9 cellular contexts compared by ENCODE assay signal in genomic region chr3:52531636-52532516, GRCh38. TPM values are rescaled to one million over a fixed set of nuclear protein-coding genes. Genes with fewer than 3 reads are reported as not detected.
A peak's percentile ranks its signal among the peaks of the same experiment; 100 is the strongest.
DNase-seq lines count a peak whose midpoint lies in the region; ATAC-seq and TF ChIP-seq lines count a peak whose summit lies in the region.
"Had no signal": no experiment of that assay in that cellular context is flagged by ENCODE, and none has a peak within 500 bp of the region (broad histone marks: within the 10 kb centered on the region; RNA-seq: fewer than 3 reads in every experiment).

No MANE protein-coding gene starts in this region.

- H3K36me3 Mint-ChIP-seq in GM23338 (ENCODE audit: low read depth) (peaks cover 28% of the 10 kb centered on the region), WTC11 (peaks cover 17% of the 10 kb centered on the region)
- H3K36me3 Mint-ChIP-seq: activated naive CD4-positive, alpha-beta T cell treated with anti-CD3 and anti-CD28 coated beads, Interleukin-2, amount 50 U/mL, for 24 hours had no signal

- peaks cover 38% of the 10 kb centered on the region for H3K79me2 ChIP-seq in GM23338 (replicated peaks; ENCODE audit: insufficient read depth)

- POLR2A ChIA-PET in WTC11 (lab: Charles Lee), result interaction anchor here (0.8 kb wide), 1 partner anchor 13 kb away, joined by 5 read pairs; no protein-coding TSS in a partner anchor

- no peak overlapping the region for H2AFZ ChIP-seq in GM23338

- H3K4me1 Mint-ChIP-seq in GM23338, result peaks cover 23% of the 10 kb centered on the region
- H3K4me1 Mint-ChIP-seq in WTC11, result peaks cover 24% of the 10 kb centered on the region

- no peaks in the 10 kb centered on the region for H3K9me3 Mint-ChIP-seq in GM23338
- H3K9me3 Mint-ChIP-seq in WTC11, result no peaks in the 10 kb centered on the region
- H3K9me3 Mint-ChIP-seq: activated naive CD4-positive, alpha-beta T cell treated with anti-CD3 and anti-CD28 coated beads, Interleukin-2, amount 50 U/mL, for 24 hours had no signal

- no peak for TF ChIP-seq CTCF in GM23338 (conservative IDR thresholded peaks at IDR 0.05; ENCODE audit: low read depth in 2 of 2)
- no peak for TF ChIP-seq CTCF in WTC11 (IDR thresholded peaks at IDR 0.05)
- no peak for TF ChIP-seq CTCF in spleen (IDR thresholded peaks at IDR 0.05 in 8 of 11, conservative IDR thresholded peaks at IDR 0.05 in 3 of 11)

- H3K4me1 ChIP-seq in GM23338 (ENCODE audit: insufficient read depth) (peaks cover 23% of the 10 kb centered on the region), spleen (peaks cover 15 to 76% (median 40%) of the 10 kb centered on the region in 6 donors)

- H3K9me2 ChIP-seq in GM23338 (ENCODE audit: insufficient read depth), result no peaks in the 10 kb centered on the region

- 87 to 91% (median 89%) methylated on average over 14 to 16 of the region's 16 CpGs for WGBS in spleen, 5 donors

- H3K27ac Mint-ChIP-seq in GM23338 (no peak overlapping the region), WTC11 (peak overlapping the region; percentile 57)
- H3K27ac Mint-ChIP-seq: activated naive CD4-positive, alpha-beta T cell treated with anti-CD3 and anti-CD28 coated beads, Interleukin-2, amount 50 U/mL, for 24 hours had no signal

- H3F3A ChIP-seq in GM23338 (replicated peaks; ENCODE audit: low read depth), result peaks cover 18% of the 10 kb centered on the region

- H3K36me3 ChIP-seq in GM23338 (ENCODE audit: insufficient read depth) (peaks cover 6% of the 10 kb centered on the region; the same call in 1 of the 2 replicates), spleen (peaks cover 0 to 21% (median 0%) of the 10 kb centered on the region in 6 donors)

- no peaks in the 10 kb centered on the region for H3K27me3 ChIP-seq in GM23338 (ENCODE audit: insufficient read depth)
- peaks cover 0 to 27% (median 5%) of the 10 kb centered on the region in 7 donors for H3K27me3 ChIP-seq in spleen (replicated peaks in 1 of 7)

- TF ChIP-seq POLR2A in spleen (IDR thresholded peaks at IDR 0.05), result no peak

- H4K20me1 ChIP-seq in GM23338 (replicated peaks; ENCODE audit: insufficient read depth), result peaks cover 16% of the 10 kb centered on the region

- peak overlapping the region; percentile 80 for H3K4me3 ChIP-seq in GM23338
- peak overlapping the region in 2 of 8 donors; percentile 67 to 90 for H3K4me3 ChIP-seq in spleen

- peaks cover 20% of the 10 kb centered on the region for H3K27me3 Mint-ChIP-seq in GM23338 (ENCODE audit: insufficient read depth, low read depth, poor library complexity)
- H3K27me3 Mint-ChIP-seq in WTC11 (ENCODE audit: low read depth), result no peaks in the 10 kb centered on the region
- H3K27me3 Mint-ChIP-seq: activated naive CD4-positive, alpha-beta T cell treated with anti-CD3 and anti-CD28 coated beads, Interleukin-2, amount 50 U/mL, for 24 hours had no signal

- no peak overlapping the region for H3K27ac ChIP-seq in GM23338 (ENCODE audit: low read depth)
- peak overlapping the region in 1 of 8 donors; percentile 83 for H3K27ac ChIP-seq in spleen

- CTCF ChIA-PET in WTC11 (lab: Charles Lee), result interaction anchor here (1.1 kb wide), 1 partner anchor 50 kb away, joined by 4 read pairs; no protein-coding TSS in a partner anchor

- DNase-seq in GM23338 (ENCODE audit: low spot score) (no peak), WTC11 (ENCODE audit: low spot score) (no peak), cardiac septum (ENCODE audit: low spot score) (peak; percentile 73), spleen (peak; percentile 76), NCI-H526 treated with DMSO at 0.1 percent for 48 hours (lab: John Stamatoyannopoulos, UW) (no peak), NCI-H187 (lab: John Stamatoyannopoulos, UW) (no peak)

- H3K4me2 ChIP-seq in GM23338, result peak overlapping the region; percentile 97

- intact Hi-C loops in cardiac septum (cut with DNase I), result loop anchor here (2.0 to 10.0 kb wide), 2 partner anchors 49 to 633 kb away; partner anchors contain the start of gene PRKCD
- intact Hi-C loops in spleen (cut with DNase I; ENCODE audit: low total_unique reads), result no loop called here

- ATAC-seq in GM23338 (no peak), WTC11 (no peak), GM18868 (IDR thresholded peaks at IDR 0.05; ENCODE audit: unreplicated experiment) (no peak), HG03571 (IDR thresholded peaks at IDR 0.05; ENCODE audit: unreplicated experiment) (no peak)

- H3K9me3 ChIP-seq in spleen, result no peaks in the 10 kb centered on the region

- H3K4me3 Mint-ChIP-seq in GM23338, result peak overlapping the region; percentile 84
- peak overlapping the region; percentile 80 for H3K4me3 Mint-ChIP-seq in WTC11

TF ChIP-seq in GM23338, 12 proteins besides CTCF, POLR2A, EP300 and RAD21 (continues in another document):
- TF ChIP-seq EZH2phosphoT487 (IDR thresholded peaks at IDR 0.05; ENCODE audit: unreplicated experiment) (no peak), REST (IDR thresholded peaks at IDR 0.05; ENCODE audit: unreplicated experiment) (no peak), JUNB (IDR thresholded peaks at IDR 0.05; ENCODE audit: unreplicated experiment) (no peak), ZNF331 (CRISPR knock-in tag; IDR thresholded peaks at IDR 0.05; ENCODE audit: low read depth) (no peak)

TF ChIP-seq in WTC11, 78 proteins besides CTCF, POLR2A, EP300 and RAD21 (continues in another document):
- TF ChIP-seq ATF6 (CRISPR knock-in tag; IDR thresholded peaks at IDR 0.05) (no peak), TEAD4 (CRISPR knock-in tag; IDR thresholded peaks at IDR 0.05) (no peak), GTF2I (CRISPR knock-in tag; conservative IDR thresholded peaks at IDR 0.05) (no peak), SP1 (CRISPR knock-in tag; conservative IDR thresholded peaks at IDR 0.05) (no peak), MLX (CRISPR knock-in tag; IDR thresholded peaks at IDR 0.05) (no peak), ZNF396 (CRISPR knock-in tag; IDR thresholded peaks at IDR 0.05; ENCODE audit: borderline replicate concordance) (no peak), HMGXB4 (CRISPR knock-in tag; IDR thresholded peaks at IDR 0.05) (no peak), PRRX2 (CRISPR knock-in tag; IDR thresholded peaks at IDR 0.05) (no peak)

RNA-seq across cellular contexts. Expression of gene NT5DC2, which starts 1.8 kb away (rescaled TPM):
- 287 and 324 TPM in 2 replicates for total RNA-seq in GM23338 (2014; rRNA removed; shearing (Covaris generic))
- polyA plus RNA-seq in GM23338 (2016; fragmentation: Nextera tagmentation; extraction: Ambion mirVana) (260 and 269 TPM in 2 replicates), spleen (10 to 100 TPM in 1 of 3 donors, 1 to 10 TPM in 2; 7.8 to 11.8 (median 7.9) TPM)
- total RNA-seq in WTC11 (2021) (377 to 430 TPM (median 417 TPM) in 3 replicates), cardiac septum (58.2 TPM), spleen (10 to 100 TPM in 6 of 7 donors, 1 to 10 TPM in 1; 9.3 to 26.0 (median 12.0) TPM)

RNA-seq across cellular contexts. Expression of gene UQCC5, which starts 4.5 kb away (rescaled TPM):
- 1.6 and 2.6 TPM in 2 replicates for total RNA-seq in GM23338 (2014; rRNA removed; shearing (Covaris generic))
- polyA plus RNA-seq in GM23338 (2016; fragmentation: Nextera tagmentation; extraction: Ambion mirVana) (156 and 157 TPM in 2 replicates), spleen (10 to 100 TPM; 24.8 to 41.5 (median 26.1) TPM)
- total RNA-seq in WTC11 (2021) (30.0 to 37.8 TPM (median 36.4 TPM) in 3 replicates), cardiac septum (52.9 TPM), spleen (10 to 100 TPM in 3 of 7 donors, 1 to 10 TPM in 4; 2.7 to 12.8 (median 7.6) TPM)

RNA-seq across cellular contexts. Expression of gene STAB1, which starts 36.7 kb away (rescaled TPM):
- total RNA-seq in GM23338 (2014; rRNA removed; shearing (Covaris generic)), result 0.90 and 3.0 TPM in 2 replicates
- 1.1 and 1.9 TPM in 2 replicates for polyA plus RNA-seq in GM23338 (2016; fragmentation: Nextera tagmentation; extraction: Ambion mirVana)
- total RNA-seq in WTC11 (2021), result 1.9 to 2.6 TPM (median 2.1 TPM) in 3 replicates
- total RNA-seq in cardiac septum, result 52.2 TPM
- 1,000 to 10,000 TPM in 1 of 7 donors, 100 to 1,000 TPM in 6; 351 to 1,070 (median 406) TPM for total RNA-seq in spleen
- polyA plus RNA-seq in spleen, result 1,000 to 10,000 TPM in 2 of 3 donors, 100 to 1,000 TPM in 1; 287 to 1,994 (median 1,275) TPM

Comparison
In these comparisons a context has a peak if more than half of its experiments do, and no peak if none do; other contexts are left out.
1. DNase-seq: peak in cardiac septum (single experiment) and spleen (single experiment); none in GM23338 (single experiment), WTC11 (single experiment), NCI-H526 treated with DMSO at 0.1 percent for 48 hours (single experiment) and NCI-H187 (0 of 2).
2. RNA of gene STAB1, which starts 36.7 kb away (total RNA-seq): 351 to 1,070 TPM in spleen and 52.2 TPM in cardiac septum (single experiment); 1.9 to 2.6 TPM in WTC11 and 0.90 to 3.0 TPM in GM23338; every median in the first group is over 10 times any median in the second.